Comparison of ENCODE assay signal across 18 cellular contexts in the genomic region with DNA sequence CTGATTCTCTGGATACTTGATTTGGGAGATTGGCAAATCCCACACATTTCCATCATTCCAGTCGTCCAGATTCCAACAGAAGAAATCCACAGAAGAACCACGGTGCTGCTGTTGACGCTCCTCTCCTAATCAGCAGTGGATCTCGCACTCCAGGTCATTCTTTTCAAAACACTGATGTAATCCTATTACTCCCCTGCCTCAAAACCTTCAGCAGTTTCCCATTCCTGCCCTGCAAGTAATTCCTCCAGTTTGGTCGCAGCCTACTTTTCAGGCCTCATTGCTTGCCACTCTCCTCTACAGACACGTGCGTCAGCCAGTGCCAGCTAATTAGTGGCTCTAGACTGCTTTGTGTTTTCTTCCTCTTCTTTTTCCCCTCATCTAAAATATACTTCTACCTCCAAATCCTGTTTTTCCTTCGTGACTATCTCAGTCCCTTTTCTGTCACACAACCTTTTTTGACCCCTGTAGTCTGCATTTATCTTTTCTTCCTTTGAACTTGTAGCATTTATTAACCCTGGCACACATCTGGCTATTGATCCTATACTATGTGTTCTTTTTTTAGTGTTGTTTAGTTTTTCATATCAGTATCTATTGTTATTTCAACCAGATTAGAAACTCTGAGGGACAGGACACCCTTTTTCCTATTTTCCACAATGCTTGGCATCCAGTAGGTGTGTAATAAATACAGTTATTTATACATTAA. TPM values are rescaled to one million over a fixed set of nuclear protein-coding genes. Genes with fewer than 3 reads are reported as not detected.
DNase-seq lines count a peak whose midpoint lies in the region; ATAC-seq and TF ChIP-seq lines count a peak whose summit lies in the region.
"Had no signal": no experiment of that assay in that cellular context is flagged by ENCODE, and none has a peak within 500 bp of the region (broad histone marks: within the 10 kb centered on the region; RNA-seq: fewer than 3 reads in every experiment).

No MANE protein-coding gene starts in this region.

- no peak overlapping the region for H3K9ac ChIP-seq in endodermal cell (ENCODE audit: extremely low read depth, low read length, poor library complexity, severe bottlenecking)

- H3K9me3 Mint-ChIP-seq in Caco-2 (ENCODE audit: unreplicated experiment) (no peaks in the 10 kb centered on the region), endodermal cell (no peaks in the 10 kb centered on the region)

- H3K27ac ChIP-seq in endodermal cell (ENCODE audit: low read depth, low read length) (no peak overlapping the region), mesodermal cell (ENCODE audit: low read depth, low read length, severe bottlenecking) (peak overlapping the region; percentile 60)
- H3K27ac ChIP-seq: psoas muscle, SJCRH30 had no signal

- no TSS peak for BruUV-seq in Caco-2 (replicated peaks; lab: Mats Ljungman, UMichigan)

- H3K9me3 ChIP-seq in Caco-2: no peaks in the 10 kb centered on the region
- no peaks in the 10 kb centered on the region for H3K9me3 ChIP-seq in endodermal cell (ENCODE audit: control insufficient read depth, low read length)
- H3K9me3 ChIP-seq in mesodermal cell (ENCODE audit: control insufficient read depth, low read length): no peaks in the 10 kb centered on the region
- H3K9me3 ChIP-seq: BE2C, psoas muscle, SJCRH30 had no signal

- TF ChIP-seq CTCF in Caco-2 (IDR thresholded peaks at IDR 0.05; ENCODE audit: insufficient read depth in 1 of 2, low read depth in 1 of 2, low read length in 1 of 2, severe bottlenecking in 1 of 2, unreplicated experiment in 1 of 2) (no peak), endodermal cell (conservative IDR thresholded peaks at IDR 0.05) (no peak)

- H3K36me3 Mint-ChIP-seq in Caco-2 (ENCODE audit: insufficient read depth, unreplicated experiment) (peaks cover 10% of the 10 kb centered on the region), endodermal cell (ENCODE audit: low read depth) (peaks cover 26% of the 10 kb centered on the region)

- POLR2A ChIA-PET in Caco-2 (lab: Charles Lee): no interaction called here

- H3K4me1 ChIP-seq in Caco-2: peaks cover 33% of the 10 kb centered on the region
- H3K4me1 ChIP-seq in endodermal cell (ENCODE audit: control insufficient read depth, insufficient read depth, low read length): peaks cover 8% of the 10 kb centered on the region
- H3K4me1 ChIP-seq in mesodermal cell (ENCODE audit: control insufficient read depth, insufficient read depth, low read length, poor library complexity, severe bottlenecking): peaks cover 15% of the 10 kb centered on the region

- no peak overlapping the region for H3K4me3 ChIP-seq in Caco-2 (ENCODE audit: low read depth, low read length)
- peak overlapping the region; percentile 56 for H3K4me3 ChIP-seq in endodermal cell (ENCODE audit: low read length)
- no peak overlapping the region for H3K4me3 ChIP-seq in mesodermal cell (ENCODE audit: extremely low read depth, insufficient read depth, low read length, poor library complexity, severe bottlenecking)
- H3K4me3 ChIP-seq: psoas muscle, SJCRH30 had no signal

- H3K4me3 Mint-ChIP-seq in Caco-2 (ENCODE audit: unreplicated experiment): peak overlapping the region; percentile 15
- H3K4me3 Mint-ChIP-seq in endodermal cell: no peak overlapping the region

- CTCF ChIA-PET in Caco-2 (lab: Charles Lee): no interaction called here

- intact Hi-C loops in Caco-2 (cut with micrococcal nuclease; ENCODE audit: unreplicated experiment): no loop called here

- WGBS in endodermal cell (ENCODE audit: insufficient coverage in 1 of 2, insufficient read length in 1 of 2), 2 experiments: 79 to 82% methylated on average over 4 to 8 of the region's 8 CpGs
- WGBS in mesodermal cell (ENCODE audit: insufficient coverage in 2 of 2), 2 experiments: 91 to 98% methylated on average over 8 of the region's 8 CpGs

- H3K27me3 Mint-ChIP-seq in Caco-2 (ENCODE audit: insufficient read depth, unreplicated experiment): no peaks in the 10 kb centered on the region
- no peaks in the 10 kb centered on the region for H3K27me3 Mint-ChIP-seq in endodermal cell (ENCODE audit: insufficient read depth)

- H3K27me3 ChIP-seq in Caco-2 (replicated peaks; ENCODE audit: control insufficient read depth, insufficient read depth, low read length) (no peaks in the 10 kb centered on the region), endodermal cell (ENCODE audit: control insufficient read depth, insufficient read depth, low read length, poor library complexity, severe bottlenecking) (no peaks in the 10 kb centered on the region)
- H3K27me3 ChIP-seq: BE2C, SJCRH30 had no signal

- H3K4me1 Mint-ChIP-seq in Caco-2 (ENCODE audit: low read depth, unreplicated experiment) (peaks cover 25% of the 10 kb centered on the region), endodermal cell (peaks cover 24% of the 10 kb centered on the region)

- peak overlapping the region; percentile 63 for H3K27ac Mint-ChIP-seq in Caco-2 (ENCODE audit: unreplicated experiment)
- peak overlapping the region; percentile 64 for H3K27ac Mint-ChIP-seq in endodermal cell

- DNase-seq in Caco-2: peak in 1 of 2 experiments; percentile 23
- peak; percentile 24 for DNase-seq in NCI-H82 treated with DMSO at 0.1 percent for 48 hours (lab: John Stamatoyannopoulos, UW; ENCODE audit: unreplicated experiment)
- peak; percentile 49 for DNase-seq in endodermal cell
- DNase-seq: activated T-cell treated with anti-CD3 and anti-CD28 coated beads, Interleukin-2, amount 50 U/mL, for 48 hours; BE2C; DND-41; midbrain; NCI-H187; NCI-H748 treated with DMSO at 0.1 percent for 48 hours; psoas muscle; stimulated activated CD4-positive, alpha-beta T cell treated with anti-CD3 and anti-CD28 coated beads, Interleukin-2, amount 100 ng/mL, for 48 hours; stimulated activated naive CD4-positive, alpha-beta T cell had no signal

- ATAC-seq in GM18868 (IDR thresholded peaks at IDR 0.05; ENCODE audit: unreplicated experiment): no peak
- ATAC-seq in GM21515 (IDR thresholded peaks at IDR 0.05; ENCODE audit: unreplicated experiment): no peak
- no peak for ATAC-seq in GM18498 (IDR thresholded peaks at IDR 0.05; ENCODE audit: unreplicated experiment)
- no peak for ATAC-seq in HG02840 (IDR thresholded peaks at IDR 0.05; ENCODE audit: low FRiP score, unreplicated experiment)
- ATAC-seq: psoas muscle had no signal

- H3K36me3 ChIP-seq in Caco-2 (ENCODE audit: control insufficient read depth, insufficient read depth, low read length) (no peaks in the 10 kb centered on the region), endodermal cell (ENCODE audit: control insufficient read depth, insufficient read depth, low read length) (peaks cover 22% of the 10 kb centered on the region), mesodermal cell (ENCODE audit: control insufficient read depth, insufficient read depth, low read length) (no peaks in the 10 kb centered on the region)

RNA-seq across cellular contexts. Expression of a gene that starts 36.8 kb away (rescaled TPM):
- total RNA-seq in Caco-2 (2022) (34.5 and 36.3 TPM in 2 replicates), endodermal cell (10 to 100 TPM; 45.6 to 57.2 TPM)
- 26.1 TPM for polyA plus RNA-seq in endodermal cell (2013, experiment 1 of 2)
- polyA plus RNA-seq in endodermal cell (2013, experiment 2 of 2): 25.7 TPM
- 25.1 TPM for polyA plus RNA-seq in mesodermal cell (2013, experiment 1 of 2)
- polyA plus RNA-seq in mesodermal cell (2013, experiment 2 of 2): 23.8 TPM

RNA-seq across cellular contexts. Expression of a gene that starts 37.3 kb away (rescaled TPM):
- total RNA-seq in Caco-2 (2022) (23.3 and 25.2 TPM in 2 replicates), endodermal cell (10 to 100 TPM; 18.6 to 36.8 TPM)
- 57.7 TPM for polyA plus RNA-seq in endodermal cell (2013, experiment 1 of 2)
- 47.9 TPM for polyA plus RNA-seq in endodermal cell (2013, experiment 2 of 2)
- polyA plus RNA-seq in mesodermal cell (2013, experiment 1 of 2): 47.7 TPM
- polyA plus RNA-seq in mesodermal cell (2013, experiment 2 of 2): 55.8 TPM
